In genomic region chr17:57963149-57963511, GRCh38 we compare ENCODE assay signal across 19 cellular contexts. TPM values are rescaled to one million over a fixed set of nuclear protein-coding genes. Genes with fewer than 3 reads are reported as not detected.
DNase-seq lines count a peak whose midpoint lies in the region; ATAC-seq and TF ChIP-seq lines count a peak whose summit lies in the region.
"Had no signal": no experiment of that assay in that cellular context is flagged by ENCODE, and none has a peak within 500 bp of the region (broad histone marks: within the 10 kb centered on the region; RNA-seq: fewer than 3 reads in every experiment).

No MANE protein-coding gene starts in this region.

- H3K27me3 ChIP-seq in osteoblast (ENCODE audit: insufficient read depth, low read length) = no peaks in the 10 kb centered on the region
- H3K27me3 ChIP-seq: BLaER1 had no signal

- no peaks in the 10 kb centered on the region for H3K9me3 ChIP-seq in osteoblast (ENCODE audit: low read depth, low read length)
- H3K9me3 ChIP-seq: A549, BLaER1, Caco-2 had no signal

- H3K36me3 ChIP-seq in osteoblast (ENCODE audit: insufficient read depth, low read length) = no peaks in the 10 kb centered on the region
- H3K36me3 ChIP-seq: BLaER1 had no signal

- DNase-seq in NCI-H2171 (lab: John Stamatoyannopoulos, UW) = peak; percentile 45
- DNase-seq in ecto neural progenitor cell (ENCODE audit: low spot score) = peak; percentile 14
- DNase-seq in osteoblast (ENCODE audit: insufficient read length, low spot score, missing footprints) = peak; percentile 26
- DNase-seq in NCI-H524 treated with DMSO at 0.1 percent for 48 hours (lab: John Stamatoyannopoulos, UW) = no peak
- no peak for DNase-seq in AG08396 (ENCODE audit: low spot score)
- DNase-seq: 8988T; ACHN; CD4-positive, CD25-positive, alpha-beta regulatory T cell; DMS153; DND-41; HCEC 1CT had no signal

- H4K20me1 ChIP-seq in osteoblast (ENCODE audit: insufficient read depth, low read length) = no peaks in the 10 kb centered on the region
- H4K20me1 ChIP-seq: BLaER1 had no signal

- no peak overlapping the region for H3K4me2 ChIP-seq in osteoblast (ENCODE audit: insufficient read depth, low read length)
- H3K4me2 ChIP-seq: A549, BLaER1 had no signal

- no peak overlapping the region for H3K4me3 ChIP-seq in osteoblast (ENCODE audit: insufficient read depth, low read length)
- H3K4me3 ChIP-seq: A549, BLaER1 had no signal

- ATAC-seq in GM18520 (IDR thresholded peaks at IDR 0.05; ENCODE audit: unreplicated experiment) (no peak), GM21786 (IDR thresholded peaks at IDR 0.05; ENCODE audit: unreplicated experiment) (no peak)
- ATAC-seq: A549; CD8-positive, alpha-beta T cell had no signal

- TF ChIP-seq CTCF in osteoblast (IDR thresholded peaks at IDR 0.05; ENCODE audit: extremely low read depth, low read depth, low read length) = no peak

- H3K79me2 ChIP-seq in osteoblast (ENCODE audit: insufficient read depth, low read length) = no peaks in the 10 kb centered on the region

- no peaks in the 10 kb centered on the region for H3K4me1 ChIP-seq in osteoblast (ENCODE audit: insufficient read depth, low read length)
- H3K4me1 ChIP-seq: BLaER1 had no signal

- no peak overlapping the region for H2AFZ ChIP-seq in osteoblast (ENCODE audit: low read length)

- H3K27ac ChIP-seq in osteoblast (ENCODE audit: low read depth, low read length) = no peak overlapping the region
- H3K27ac ChIP-seq: BLaER1, C4-2B had no signal

RNA-seq across cellular contexts. Expression of gene CUEDC1, which starts 7.9 kb away (rescaled TPM):
- 21.0 and 22.4 TPM in 2 replicates for total RNA-seq in osteoblast
- total RNA-seq: B cell; CD4-positive, CD25-positive, alpha-beta regulatory T cell had no signal

RNA-seq across cellular contexts. Expression of gene VEZF1, which starts 24.9 kb away (rescaled TPM):
- total RNA-seq in osteoblast = 51.9 and 58.6 TPM in 2 replicates

RNA-seq across cellular contexts. Expression of gene SRSF1, which starts 43.9 kb away (rescaled TPM):
- 214 and 247 TPM in 2 replicates for total RNA-seq in osteoblast

Comparison
In these comparisons a context has a peak if more than half of its experiments do, and no peak if none do; other contexts are left out.
1. DNase-seq: peak in NCI-H2171 (single experiment), ecto neural progenitor cell (single experiment) and osteoblast (single experiment); none in NCI-H524 treated with DMSO at 0.1 percent for 48 hours (single experiment) and AG08396 (single experiment).